In the genomic region with DNA sequence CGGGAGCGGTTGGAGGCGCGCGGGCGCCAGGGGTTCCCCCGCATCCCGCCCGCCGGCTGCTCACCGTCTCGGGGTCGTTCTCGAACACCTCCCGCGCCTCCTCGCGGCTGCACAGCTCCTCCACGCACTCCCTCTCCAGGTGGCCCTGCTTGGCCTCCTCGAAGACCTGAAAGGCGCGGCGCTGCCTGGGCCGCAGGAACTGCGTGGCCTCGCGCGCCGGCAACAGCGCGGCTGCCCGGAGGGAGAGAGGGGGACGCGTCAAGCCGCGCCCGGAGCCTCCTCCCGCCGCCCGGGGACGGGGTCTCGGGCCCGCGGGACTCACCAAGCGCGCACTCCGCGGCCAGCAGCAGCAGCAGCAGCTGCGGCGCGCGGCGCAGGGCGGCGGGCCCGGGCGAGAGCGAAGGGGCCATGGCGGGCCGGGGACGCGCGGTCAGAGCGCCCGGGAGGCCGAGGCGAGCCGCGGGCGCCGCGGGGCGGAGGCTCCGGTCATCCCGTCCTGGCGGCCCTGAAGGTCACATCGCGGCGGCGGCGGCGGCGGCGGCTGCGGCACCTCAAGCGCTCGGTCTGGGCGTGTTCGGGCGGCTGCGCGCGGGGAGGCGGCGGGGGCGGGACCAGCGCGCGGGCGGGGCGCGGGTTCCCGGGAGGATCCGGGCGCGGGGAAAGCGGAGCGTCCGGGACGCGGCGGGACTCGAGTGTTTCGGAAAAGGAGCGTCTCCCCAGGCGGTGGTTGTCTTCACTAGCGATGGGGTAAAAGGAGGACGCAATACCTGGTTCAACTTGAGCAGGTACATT, we compare ENCODE assay signal across 1 cellular context.
TF ChIP-seq lines count a peak whose summit lies in the region.

A gene (minus strand): TSS at position 566 of the 792 bp plus-strand sequence. CDS start 156 bp downstream, at position 410.

TF ChIP-seq in WTC11, 78 proteins besides CTCF, POLR2A, EP300 and RAD21 (continued from another document and continues in another):
- TF ChIP-seq, protein P1, sequence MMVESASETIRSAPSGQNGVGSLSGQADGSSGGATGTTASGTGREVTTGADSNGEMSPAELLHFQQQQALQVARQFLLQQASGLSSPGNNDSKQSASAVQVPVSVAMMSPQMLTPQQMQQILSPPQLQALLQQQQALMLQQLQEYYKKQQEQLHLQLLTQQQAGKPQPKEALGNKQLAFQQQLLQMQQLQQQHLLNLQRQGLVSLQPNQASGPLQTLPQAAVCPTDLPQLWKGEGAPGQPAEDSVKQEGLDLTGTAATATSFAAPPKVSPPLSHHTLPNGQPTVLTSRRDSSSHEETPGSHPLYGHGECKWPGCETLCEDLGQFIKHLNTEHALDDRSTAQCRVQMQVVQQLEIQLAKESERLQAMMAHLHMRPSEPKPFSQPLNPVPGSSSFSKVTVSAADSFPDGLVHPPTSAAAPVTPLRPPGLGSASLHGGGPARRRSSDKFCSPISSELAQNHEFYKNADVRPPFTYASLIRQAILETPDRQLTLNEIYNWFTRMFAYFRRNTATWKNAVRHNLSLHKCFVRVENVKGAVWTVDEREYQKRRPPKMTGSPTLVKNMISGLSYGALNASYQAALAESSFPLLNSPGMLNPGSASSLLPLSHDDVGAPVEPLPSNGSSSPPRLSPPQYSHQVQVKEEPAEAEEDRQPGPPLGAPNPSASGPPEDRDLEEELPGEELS (CRISPR knock-in tag; IDR thresholded peaks at IDR 0.05): 0 out of 2 replicates have a peak, but pooled peaks have one; percentile 51
- no peak for TF ChIP-seq ZNF423 (CRISPR knock-in tag; IDR thresholded peaks at IDR 0.05)
- TF ChIP-seq CREM (CRISPR knock-in tag; IDR thresholded peaks at IDR 0.05): no peak
- no peak for TF ChIP-seq SMAD4 (CRISPR knock-in tag; IDR thresholded peaks at IDR 0.05)
- TF ChIP-seq RELA (CRISPR knock-in tag; IDR thresholded peaks at IDR 0.05; ENCODE audit: borderline replicate concordance): no peak
- TF ChIP-seq KAT7 (CRISPR knock-in tag; IDR thresholded peaks at IDR 0.05; ENCODE audit: borderline replicate concordance): no peak
- TF ChIP-seq, protein P2, sequence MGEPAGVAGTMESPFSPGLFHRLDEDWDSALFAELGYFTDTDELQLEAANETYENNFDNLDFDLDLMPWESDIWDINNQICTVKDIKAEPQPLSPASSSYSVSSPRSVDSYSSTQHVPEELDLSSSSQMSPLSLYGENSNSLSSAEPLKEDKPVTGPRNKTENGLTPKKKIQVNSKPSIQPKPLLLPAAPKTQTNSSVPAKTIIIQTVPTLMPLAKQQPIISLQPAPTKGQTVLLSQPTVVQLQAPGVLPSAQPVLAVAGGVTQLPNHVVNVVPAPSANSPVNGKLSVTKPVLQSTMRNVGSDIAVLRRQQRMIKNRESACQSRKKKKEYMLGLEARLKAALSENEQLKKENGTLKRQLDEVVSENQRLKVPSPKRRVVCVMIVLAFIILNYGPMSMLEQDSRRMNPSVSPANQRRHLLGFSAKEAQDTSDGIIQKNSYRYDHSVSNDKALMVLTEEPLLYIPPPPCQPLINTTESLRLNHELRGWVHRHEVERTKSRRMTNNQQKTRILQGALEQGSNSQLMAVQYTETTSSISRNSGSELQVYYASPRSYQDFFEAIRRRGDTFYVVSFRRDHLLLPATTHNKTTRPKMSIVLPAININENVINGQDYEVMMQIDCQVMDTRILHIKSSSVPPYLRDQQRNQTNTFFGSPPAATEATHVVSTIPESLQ (CRISPR knock-in tag; IDR thresholded peaks at IDR 0.05): no peak
- no peak for TF ChIP-seq RORB (CRISPR knock-in tag; IDR thresholded peaks at IDR 0.05)
- no peak for TF ChIP-seq NR3C1 (CRISPR knock-in tag; conservative IDR thresholded peaks at IDR 0.05; ENCODE audit: low read depth)
- no peak for TF ChIP-seq ZNF671 (CRISPR knock-in tag; IDR thresholded peaks at IDR 0.05)
- TF ChIP-seq, protein P3, sequence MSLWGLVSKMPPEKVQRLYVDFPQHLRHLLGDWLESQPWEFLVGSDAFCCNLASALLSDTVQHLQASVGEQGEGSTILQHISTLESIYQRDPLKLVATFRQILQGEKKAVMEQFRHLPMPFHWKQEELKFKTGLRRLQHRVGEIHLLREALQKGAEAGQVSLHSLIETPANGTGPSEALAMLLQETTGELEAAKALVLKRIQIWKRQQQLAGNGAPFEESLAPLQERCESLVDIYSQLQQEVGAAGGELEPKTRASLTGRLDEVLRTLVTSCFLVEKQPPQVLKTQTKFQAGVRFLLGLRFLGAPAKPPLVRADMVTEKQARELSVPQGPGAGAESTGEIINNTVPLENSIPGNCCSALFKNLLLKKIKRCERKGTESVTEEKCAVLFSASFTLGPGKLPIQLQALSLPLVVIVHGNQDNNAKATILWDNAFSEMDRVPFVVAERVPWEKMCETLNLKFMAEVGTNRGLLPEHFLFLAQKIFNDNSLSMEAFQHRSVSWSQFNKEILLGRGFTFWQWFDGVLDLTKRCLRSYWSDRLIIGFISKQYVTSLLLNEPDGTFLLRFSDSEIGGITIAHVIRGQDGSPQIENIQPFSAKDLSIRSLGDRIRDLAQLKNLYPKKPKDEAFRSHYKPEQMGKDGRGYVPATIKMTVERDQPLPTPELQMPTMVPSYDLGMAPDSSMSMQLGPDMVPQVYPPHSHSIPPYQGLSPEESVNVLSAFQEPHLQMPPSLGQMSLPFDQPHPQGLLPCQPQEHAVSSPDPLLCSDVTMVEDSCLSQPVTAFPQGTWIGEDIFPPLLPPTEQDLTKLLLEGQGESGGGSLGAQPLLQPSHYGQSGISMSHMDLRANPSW (CRISPR knock-in tag; conservative IDR thresholded peaks at IDR 0.05; ENCODE audit: low read depth): no peak
- no peak for TF ChIP-seq TEAD1 (CRISPR knock-in tag; IDR thresholded peaks at IDR 0.05)
- TF ChIP-seq SOX15 (CRISPR knock-in tag; IDR thresholded peaks at IDR 0.05): no peak
- TF ChIP-seq, protein P4, sequence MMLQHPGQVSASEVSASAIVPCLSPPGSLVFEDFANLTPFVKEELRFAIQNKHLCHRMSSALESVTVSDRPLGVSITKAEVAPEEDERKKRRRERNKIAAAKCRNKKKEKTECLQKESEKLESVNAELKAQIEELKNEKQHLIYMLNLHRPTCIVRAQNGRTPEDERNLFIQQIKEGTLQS (CRISPR knock-in tag; conservative IDR thresholded peaks at IDR 0.05): no peak
- no peak for TF ChIP-seq ZNF416 (CRISPR knock-in tag; IDR thresholded peaks at IDR 0.05)
- no peak for TF ChIP-seq FOXK1 (CRISPR knock-in tag; IDR thresholded peaks at IDR 0.05)
- TF ChIP-seq, protein P5, sequence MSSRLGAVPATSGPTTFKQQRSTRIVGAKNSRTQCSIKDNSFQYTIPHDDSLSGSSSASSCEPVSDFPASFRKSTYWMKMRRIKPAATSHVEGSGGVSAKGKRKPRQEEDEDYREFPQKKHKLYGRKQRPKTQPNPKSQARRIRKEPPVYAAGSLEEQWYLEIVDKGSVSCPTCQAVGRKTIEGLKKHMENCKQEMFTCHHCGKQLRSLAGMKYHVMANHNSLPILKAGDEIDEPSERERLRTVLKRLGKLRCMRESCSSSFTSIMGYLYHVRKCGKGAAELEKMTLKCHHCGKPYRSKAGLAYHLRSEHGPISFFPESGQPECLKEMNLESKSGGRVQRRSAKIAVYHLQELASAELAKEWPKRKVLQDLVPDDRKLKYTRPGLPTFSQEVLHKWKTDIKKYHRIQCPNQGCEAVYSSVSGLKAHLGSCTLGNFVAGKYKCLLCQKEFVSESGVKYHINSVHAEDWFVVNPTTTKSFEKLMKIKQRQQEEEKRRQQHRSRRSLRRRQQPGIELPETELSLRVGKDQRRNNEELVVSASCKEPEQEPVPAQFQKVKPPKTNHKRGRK (CRISPR knock-in tag; IDR thresholded peaks at IDR 0.05; ENCODE audit: borderline replicate concordance): no peak
- TF ChIP-seq NFYB (CRISPR knock-in tag; conservative IDR thresholded peaks at IDR 0.05; ENCODE audit: low read depth): no peak
- TF ChIP-seq, protein P6, sequence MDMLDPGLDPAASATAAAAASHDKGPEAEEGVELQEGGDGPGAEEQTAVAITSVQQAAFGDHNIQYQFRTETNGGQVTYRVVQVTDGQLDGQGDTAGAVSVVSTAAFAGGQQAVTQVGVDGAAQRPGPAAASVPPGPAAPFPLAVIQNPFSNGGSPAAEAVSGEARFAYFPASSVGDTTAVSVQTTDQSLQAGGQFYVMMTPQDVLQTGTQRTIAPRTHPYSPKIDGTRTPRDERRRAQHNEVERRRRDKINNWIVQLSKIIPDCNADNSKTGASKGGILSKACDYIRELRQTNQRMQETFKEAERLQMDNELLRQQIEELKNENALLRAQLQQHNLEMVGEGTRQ (CRISPR knock-in tag; IDR thresholded peaks at IDR 0.05): 0 out of 2 replicates have a peak, but pooled peaks have one; percentile 9
- TF ChIP-seq, protein P7, sequence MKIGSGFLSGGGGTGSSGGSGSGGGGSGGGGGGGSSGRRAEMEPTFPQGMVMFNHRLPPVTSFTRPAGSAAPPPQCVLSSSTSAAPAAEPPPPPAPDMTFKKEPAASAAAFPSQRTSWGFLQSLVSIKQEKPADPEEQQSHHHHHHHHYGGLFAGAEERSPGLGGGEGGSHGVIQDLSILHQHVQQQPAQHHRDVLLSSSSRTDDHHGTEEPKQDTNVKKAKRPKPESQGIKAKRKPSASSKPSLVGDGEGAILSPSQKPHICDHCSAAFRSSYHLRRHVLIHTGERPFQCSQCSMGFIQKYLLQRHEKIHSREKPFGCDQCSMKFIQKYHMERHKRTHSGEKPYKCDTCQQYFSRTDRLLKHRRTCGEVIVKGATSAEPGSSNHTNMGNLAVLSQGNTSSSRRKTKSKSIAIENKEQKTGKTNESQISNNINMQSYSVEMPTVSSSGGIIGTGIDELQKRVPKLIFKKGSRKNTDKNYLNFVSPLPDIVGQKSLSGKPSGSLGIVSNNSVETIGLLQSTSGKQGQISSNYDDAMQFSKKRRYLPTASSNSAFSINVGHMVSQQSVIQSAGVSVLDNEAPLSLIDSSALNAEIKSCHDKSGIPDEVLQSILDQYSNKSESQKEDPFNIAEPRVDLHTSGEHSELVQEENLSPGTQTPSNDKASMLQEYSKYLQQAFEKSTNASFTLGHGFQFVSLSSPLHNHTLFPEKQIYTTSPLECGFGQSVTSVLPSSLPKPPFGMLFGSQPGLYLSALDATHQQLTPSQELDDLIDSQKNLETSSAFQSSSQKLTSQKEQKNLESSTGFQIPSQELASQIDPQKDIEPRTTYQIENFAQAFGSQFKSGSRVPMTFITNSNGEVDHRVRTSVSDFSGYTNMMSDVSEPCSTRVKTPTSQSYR (CRISPR knock-in tag; IDR thresholded peaks at IDR 0.05): no peak
- no peak for TF ChIP-seq NR2C2 (CRISPR knock-in tag; IDR thresholded peaks at IDR 0.05)
- TF ChIP-seq ZNF396 (CRISPR knock-in tag; IDR thresholded peaks at IDR 0.05; ENCODE audit: borderline replicate concordance): no peak
- TF ChIP-seq CBFB (CRISPR knock-in tag; IDR thresholded peaks at IDR 0.05; ENCODE audit: low read depth): no peak
- TF ChIP-seq, protein P8, sequence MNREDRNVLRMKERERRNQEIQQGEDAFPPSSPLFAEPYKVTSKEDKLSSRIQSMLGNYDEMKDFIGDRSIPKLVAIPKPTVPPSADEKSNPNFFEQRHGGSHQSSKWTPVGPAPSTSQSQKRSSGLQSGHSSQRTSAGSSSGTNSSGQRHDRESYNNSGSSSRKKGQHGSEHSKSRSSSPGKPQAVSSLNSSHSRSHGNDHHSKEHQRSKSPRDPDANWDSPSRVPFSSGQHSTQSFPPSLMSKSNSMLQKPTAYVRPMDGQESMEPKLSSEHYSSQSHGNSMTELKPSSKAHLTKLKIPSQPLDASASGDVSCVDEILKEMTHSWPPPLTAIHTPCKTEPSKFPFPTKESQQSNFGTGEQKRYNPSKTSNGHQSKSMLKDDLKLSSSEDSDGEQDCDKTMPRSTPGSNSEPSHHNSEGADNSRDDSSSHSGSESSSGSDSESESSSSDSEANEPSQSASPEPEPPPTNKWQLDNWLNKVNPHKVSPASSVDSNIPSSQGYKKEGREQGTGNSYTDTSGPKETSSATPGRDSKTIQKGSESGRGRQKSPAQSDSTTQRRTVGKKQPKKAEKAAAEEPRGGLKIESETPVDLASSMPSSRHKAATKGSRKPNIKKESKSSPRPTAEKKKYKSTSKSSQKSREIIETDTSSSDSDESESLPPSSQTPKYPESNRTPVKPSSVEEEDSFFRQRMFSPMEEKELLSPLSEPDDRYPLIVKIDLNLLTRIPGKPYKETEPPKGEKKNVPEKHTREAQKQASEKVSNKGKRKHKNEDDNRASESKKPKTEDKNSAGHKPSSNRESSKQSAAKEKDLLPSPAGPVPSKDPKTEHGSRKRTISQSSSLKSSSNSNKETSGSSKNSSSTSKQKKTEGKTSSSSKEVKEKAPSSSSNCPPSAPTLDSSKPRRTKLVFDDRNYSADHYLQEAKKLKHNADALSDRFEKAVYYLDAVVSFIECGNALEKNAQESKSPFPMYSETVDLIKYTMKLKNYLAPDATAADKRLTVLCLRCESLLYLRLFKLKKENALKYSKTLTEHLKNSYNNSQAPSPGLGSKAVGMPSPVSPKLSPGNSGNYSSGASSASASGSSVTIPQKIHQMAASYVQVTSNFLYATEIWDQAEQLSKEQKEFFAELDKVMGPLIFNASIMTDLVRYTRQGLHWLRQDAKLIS (CRISPR knock-in tag; IDR thresholded peaks at IDR 0.05; ENCODE audit: borderline replicate concordance): no peak
- no peak for TF ChIP-seq NFE2L1 (CRISPR knock-in tag; IDR thresholded peaks at IDR 0.05)
- TF ChIP-seq, protein P9, sequence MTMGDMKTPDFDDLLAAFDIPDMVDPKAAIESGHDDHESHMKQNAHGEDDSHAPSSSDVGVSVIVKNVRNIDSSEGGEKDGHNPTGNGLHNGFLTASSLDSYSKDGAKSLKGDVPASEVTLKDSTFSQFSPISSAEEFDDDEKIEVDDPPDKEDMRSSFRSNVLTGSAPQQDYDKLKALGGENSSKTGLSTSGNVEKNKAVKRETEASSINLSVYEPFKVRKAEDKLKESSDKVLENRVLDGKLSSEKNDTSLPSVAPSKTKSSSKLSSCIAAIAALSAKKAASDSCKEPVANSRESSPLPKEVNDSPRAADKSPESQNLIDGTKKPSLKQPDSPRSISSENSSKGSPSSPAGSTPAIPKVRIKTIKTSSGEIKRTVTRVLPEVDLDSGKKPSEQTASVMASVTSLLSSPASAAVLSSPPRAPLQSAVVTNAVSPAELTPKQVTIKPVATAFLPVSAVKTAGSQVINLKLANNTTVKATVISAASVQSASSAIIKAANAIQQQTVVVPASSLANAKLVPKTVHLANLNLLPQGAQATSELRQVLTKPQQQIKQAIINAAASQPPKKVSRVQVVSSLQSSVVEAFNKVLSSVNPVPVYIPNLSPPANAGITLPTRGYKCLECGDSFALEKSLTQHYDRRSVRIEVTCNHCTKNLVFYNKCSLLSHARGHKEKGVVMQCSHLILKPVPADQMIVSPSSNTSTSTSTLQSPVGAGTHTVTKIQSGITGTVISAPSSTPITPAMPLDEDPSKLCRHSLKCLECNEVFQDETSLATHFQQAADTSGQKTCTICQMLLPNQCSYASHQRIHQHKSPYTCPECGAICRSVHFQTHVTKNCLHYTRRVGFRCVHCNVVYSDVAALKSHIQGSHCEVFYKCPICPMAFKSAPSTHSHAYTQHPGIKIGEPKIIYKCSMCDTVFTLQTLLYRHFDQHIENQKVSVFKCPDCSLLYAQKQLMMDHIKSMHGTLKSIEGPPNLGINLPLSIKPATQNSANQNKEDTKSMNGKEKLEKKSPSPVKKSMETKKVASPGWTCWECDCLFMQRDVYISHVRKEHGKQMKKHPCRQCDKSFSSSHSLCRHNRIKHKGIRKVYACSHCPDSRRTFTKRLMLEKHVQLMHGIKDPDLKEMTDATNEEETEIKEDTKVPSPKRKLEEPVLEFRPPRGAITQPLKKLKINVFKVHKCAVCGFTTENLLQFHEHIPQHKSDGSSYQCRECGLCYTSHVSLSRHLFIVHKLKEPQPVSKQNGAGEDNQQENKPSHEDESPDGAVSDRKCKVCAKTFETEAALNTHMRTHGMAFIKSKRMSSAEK (CRISPR knock-in tag; IDR thresholded peaks at IDR 0.05; ENCODE audit: borderline replicate concordance): no peak
